ENCODE assay signal across 15 cellular contexts in genomic region chr1:37233606-37234005, GRCh38.
DNase-seq lines count a peak whose midpoint lies in the region; TF ChIP-seq lines count a peak whose summit lies in the region.
"Had no signal": no experiment of that assay in that cellular context is flagged by ENCODE, and none has a peak within 500 bp of the region (broad histone marks: within the 10 kb centered on the region; RNA-seq: fewer than 3 reads in every experiment).

No MANE protein-coding gene starts in this region.

- H3K27ac Mint-ChIP-seq in activated T-cell treated with anti-CD3 and anti-CD28 coated beads, Interleukin-2, amount 50 U/mL, for 24 hours = no peak overlapping the region

- CTCF ChIA-PET in mammary epithelial cell (lab: Charles Lee; ENCODE audit: low non-redundant PET) = no interaction called here

- no TSS peak for BruUV-seq in mammary epithelial cell (replicated peaks; lab: Mats Ljungman, UMichigan)

- DNase-seq in GM23248 (peak; percentile 5), NCI-H69 (lab: John Stamatoyannopoulos, UW) (peak; percentile 15), mammary epithelial cell (peak; percentile 14), islet precursor cell (peak; percentile 66), KG1 (lab: John Stamatoyannopoulos, UW) (no peak)
- no peak for DNase-seq in stimulated activated CD8-positive, alpha-beta memory T cell treated with anti-CD3 and anti-CD28 coated beads, Interleukin-4, amount 100 ng/mL, for 48 hours
- no peak for DNase-seq in activated T-cell treated with anti-CD3 and anti-CD28 coated beads, Interleukin-2, amount 50 U/mL, for 24 hours
- DNase-seq: BE2C, EL, NCI-H1092 treated with DMSO at 0.1 percent for 48 hours, NCI-H1436 treated with DMSO at 0.1 percent for 48 hours, NCI-H1930, NCI-H748 treated with DMSO at 0.1 percent for 48 hours, Right ventricle myocardium superior had no signal

- H3K36me3 ChIP-seq in GM23248 (ENCODE audit: low read depth) = no peaks in the 10 kb centered on the region
- no peaks in the 10 kb centered on the region for H3K36me3 ChIP-seq in mammary epithelial cell (ENCODE audit: insufficient read depth, low read length)
- H3K36me3 ChIP-seq: BE2C had no signal

- intact Hi-C loops in mammary epithelial cell (cut with micrococcal nuclease) = no loop called here

- no peaks in the 10 kb centered on the region for H3K79me2 ChIP-seq in GM23248 (ENCODE audit: insufficient read depth)
- H3K79me2 ChIP-seq in mammary epithelial cell (ENCODE audit: insufficient read depth, low read length) = no peaks in the 10 kb centered on the region

- no peak overlapping the region for H2AFZ ChIP-seq in GM23248
- H2AFZ ChIP-seq in mammary epithelial cell (ENCODE audit: low read depth, low read length) = no peak overlapping the region

- dilution Hi-C loops in mammary epithelial cell (cut with HindIII; ENCODE audit: low sequenced_read_pairs) = loop anchor here (10.0 kb wide), 1 partner anchor 59 kb away; no protein-coding TSS in a partner anchor

- H3K9me3 Mint-ChIP-seq in activated T-cell treated with anti-CD3 and anti-CD28 coated beads, Interleukin-2, amount 50 U/mL, for 24 hours = no peaks in the 10 kb centered on the region

- no peak overlapping the region for H3K4me3 Mint-ChIP-seq in activated T-cell treated with anti-CD3 and anti-CD28 coated beads, Interleukin-2, amount 50 U/mL, for 24 hours

- no peak overlapping the region for H3K4me2 ChIP-seq in GM23248 (ENCODE audit: unreplicated experiment)
- no peak overlapping the region for H3K4me2 ChIP-seq in mammary epithelial cell (ENCODE audit: insufficient read depth, low read depth, low read length)
- H3K4me2 ChIP-seq: A549 had no signal

- no peak overlapping the region for H3K9ac ChIP-seq in GM23248
- no peak overlapping the region for H3K9ac ChIP-seq in mammary epithelial cell (ENCODE audit: insufficient read depth, low read length)

- WGBS in GM23248 (ENCODE audit: low coverage in 1 of 2, low lambda C conversion rate in 2 of 2, missing lambda C conversion rate in 2 of 2), 2 experiments = 55 to 56% methylated on average over 2 of the region's 2 CpGs
- WGBS in mammary epithelial cell (ENCODE audit: low coverage, missing lambda C conversion rate) = 92% methylated on average over 2 of the region's 2 CpGs

- H3K27me3 Mint-ChIP-seq in activated T-cell treated with anti-CD3 and anti-CD28 coated beads, Interleukin-2, amount 50 U/mL, for 24 hours = peaks cover 32% of the 10 kb centered on the region

- H3K36me3 Mint-ChIP-seq in activated T-cell treated with anti-CD3 and anti-CD28 coated beads, Interleukin-2, amount 50 U/mL, for 24 hours (ENCODE audit: low read depth) = no peaks in the 10 kb centered on the region

- H3K27ac ChIP-seq in GM23248 (no peak overlapping the region), mammary epithelial cell (ENCODE audit: insufficient read depth, low read depth, low read length) (no peak overlapping the region)
- H3K27ac ChIP-seq: A549 had no signal

- in situ Hi-C loops in GM23248 (cut with MboI) = no loop called here
- in situ Hi-C loops in mammary epithelial cell (cut with MboI; ENCODE audit: low sequenced_read_pairs in 2 of 2) = no loop called here

- H3K9me2 ChIP-seq in GM23248 (ENCODE audit: insufficient read depth) = no peaks in the 10 kb centered on the region

- H3K4me1 ChIP-seq in GM23248 (ENCODE audit: insufficient read depth) = no peaks in the 10 kb centered on the region
- no peaks in the 10 kb centered on the region for H3K4me1 ChIP-seq in mammary epithelial cell (ENCODE audit: insufficient read depth, low read length)
- H3K4me1 ChIP-seq: A549, BE2C had no signal

- no peaks in the 10 kb centered on the region for H3K4me1 Mint-ChIP-seq in activated T-cell treated with anti-CD3 and anti-CD28 coated beads, Interleukin-2, amount 50 U/mL, for 24 hours (ENCODE audit: low read depth)

- H4K20me1 ChIP-seq in GM23248 (ENCODE audit: insufficient read depth) = no peaks in the 10 kb centered on the region
- no peaks in the 10 kb centered on the region for H4K20me1 ChIP-seq in mammary epithelial cell (ENCODE audit: insufficient read depth, low read length)

- H3F3A ChIP-seq in GM23248 (ENCODE audit: insufficient read depth) = no peaks in the 10 kb centered on the region

- TF ChIP-seq CTCF in mammary epithelial cell (conservative IDR thresholded peaks at IDR 0.05 in 1 of 2, IDR thresholded peaks at IDR 0.05 in 1 of 2; ENCODE audit: extremely low read depth in 1 of 2, insufficient read depth in 1 of 2, low read depth in 1 of 2, low read length in 2 of 2) = no peak

- H3K27me3 ChIP-seq in GM23248 (replicated peaks; ENCODE audit: insufficient read depth) = no peaks in the 10 kb centered on the region
- H3K27me3 ChIP-seq in mammary epithelial cell (ENCODE audit: insufficient read depth, low read length) = no peaks in the 10 kb centered on the region
- H3K27me3 ChIP-seq: BE2C had no signal

- H3K4me3 ChIP-seq in GM23248 = no peak overlapping the region
- H3K4me3 ChIP-seq in mammary epithelial cell (replicated peaks in 1 of 3; ENCODE audit: insufficient read depth in 1 of 3, low read depth in 2 of 3, low read length in 3 of 3) = no peak overlapping the region
- H3K4me3 ChIP-seq: A549 had no signal

- no peaks in the 10 kb centered on the region for H3K9me3 ChIP-seq in GM23248 (ENCODE audit: low read depth)
- H3K9me3 ChIP-seq in mammary epithelial cell (replicated peaks; ENCODE audit: insufficient read depth, low read length) = no peaks in the 10 kb centered on the region
- H3K9me3 ChIP-seq: A549, BE2C had no signal

Comparison
In these comparisons a context has a peak if more than half of its experiments do, and no peak if none do; other contexts are left out.
1. DNase-seq: peak in GM23248 (single experiment), NCI-H69 (single experiment), mammary epithelial cell (single experiment) and islet precursor cell (single experiment); none in KG1 (single experiment), stimulated activated CD8-positive, alpha-beta memory T cell treated with anti-CD3 and anti-CD28 coated beads, Interleukin-4, amount 100 ng/mL, for 48 hours (single experiment) and activated T-cell treated with anti-CD3 and anti-CD28 coated beads, Interleukin-2, amount 50 U/mL, for 24 hours (single experiment).